ENCODE assay signal across 8 cellular contexts in the genomic region with DNA sequence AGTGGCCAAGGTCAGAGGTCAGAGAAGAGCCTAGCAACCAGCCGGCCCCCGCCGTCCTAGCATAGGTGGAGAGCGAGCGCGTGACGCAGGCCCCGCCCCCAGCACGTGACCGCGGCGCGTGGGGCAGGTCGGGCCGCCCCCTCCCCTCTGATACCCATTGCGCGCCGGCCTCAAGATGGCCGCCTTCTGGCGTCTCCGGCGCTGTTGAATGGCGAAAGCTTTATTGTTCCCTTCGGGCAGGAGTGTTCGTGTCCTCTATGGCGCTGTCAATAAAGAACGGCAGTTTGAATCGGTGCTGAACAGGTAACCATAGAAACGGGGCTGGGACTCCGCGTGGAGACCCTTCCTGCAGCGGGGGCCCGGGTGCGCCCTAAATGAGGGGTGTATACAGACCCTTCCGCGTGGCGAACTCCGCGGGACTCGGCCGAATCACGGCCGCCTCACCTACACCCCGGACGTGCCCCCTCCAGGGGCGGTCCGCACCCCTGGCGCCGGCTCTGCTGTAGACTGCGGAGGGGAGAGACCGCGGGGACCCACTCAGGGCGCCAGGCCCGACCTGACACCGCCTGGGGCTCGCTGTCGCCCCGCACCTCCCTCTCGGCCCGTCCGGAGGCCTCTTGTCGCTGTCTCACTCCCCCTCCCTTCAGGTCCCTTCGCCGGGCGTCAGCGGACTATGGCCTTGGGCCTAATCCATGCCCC. TPM values are rescaled to one million over a fixed set of nuclear protein-coding genes. Genes with fewer than 3 reads are reported as not detected.
A peak's percentile ranks its signal among the peaks of the same experiment; 100 is the strongest.
DNase-seq lines count a peak whose midpoint lies in the region; ATAC-seq and TF ChIP-seq lines count a peak whose summit lies in the region.

Gene ZBTB40, plus strand, starts transcription at position 150 of the 699 bp plus-strand sequence. CDS start 38,098 bp downstream, outside the sequence.

- DNase-seq in NCI-H1930 (lab: John Stamatoyannopoulos, UW) (peak; percentile 90 to 96), T-helper 22 cell (ENCODE audit: low read depth) (peak; percentile 87), astrocyte of the cerebellum (ENCODE audit: low read depth) (peak; percentile 95), hepatic stellate cell (ENCODE audit: low spot score) (peak; percentile 90), vagina (ENCODE audit: extremely low spot score in 2 of 2) (peak in 1 of 2 donors; percentile 96)

- intact Hi-C loops in vagina (cut with DNase I) = no loop called here

- no peaks in the 10 kb centered on the region for H3K36me3 ChIP-seq in rectal smooth muscle tissue (ENCODE audit: control insufficient read depth, insufficient read depth, low read length)
- H3K36me3 ChIP-seq in vagina = no peaks in the 10 kb centered on the region

- peak; percentile 59 for TF ChIP-seq POLR2A in GM18505 (IDR thresholded peaks at IDR 0.05; ENCODE audit: borderline replicate concordance, extremely low read depth, insufficient read depth, insufficient read length)
- TF ChIP-seq POLR2A in vagina (IDR thresholded peaks at IDR 0.05) = no peak

- H3K4me1 ChIP-seq in rectal smooth muscle tissue (ENCODE audit: control insufficient read depth, insufficient read depth, low read length) (peaks cover 6% of the 10 kb centered on the region), vagina (peaks cover 22% of the 10 kb centered on the region)

- in situ Hi-C loops in astrocyte of the cerebellum (cut with HindIII; ENCODE audit: low sequenced_read_pairs) = no loop called here

- no peak for TF ChIP-seq CTCF in astrocyte of the cerebellum (IDR thresholded peaks at IDR 0.05; ENCODE audit: low read depth, low read length, missing control alignments)
- TF ChIP-seq CTCF in vagina (IDR thresholded peaks at IDR 0.05) = no peak

- no peaks in the 10 kb centered on the region for H3K9me3 ChIP-seq in vagina

- H3K9ac ChIP-seq in rectal smooth muscle tissue (ENCODE audit: low read length) = peak within 1 kb of the TSS; percentile 73

- ATAC-seq in GM18505 (IDR thresholded peaks at IDR 0.05; ENCODE audit: unreplicated experiment) (peak; percentile 80), HG02970 (IDR thresholded peaks at IDR 0.05; ENCODE audit: low FRiP score, unreplicated experiment) (peak; percentile 90)

- H3K4me3 ChIP-seq in astrocyte of the cerebellum (ENCODE audit: low read depth, low read length) = peak within 1 kb of the TSS; percentile 92
- peak within 1 kb of the TSS; percentile 94 for H3K4me3 ChIP-seq in rectal smooth muscle tissue (ENCODE audit: low read length)
- peak within 1 kb of the TSS; percentile 93 to 99 for H3K4me3 ChIP-seq in vagina

- H3K27ac ChIP-seq in rectal smooth muscle tissue (ENCODE audit: low read depth, low read length) (peak within 1 kb of the TSS; percentile 89), vagina (peak within 1 kb of the TSS; percentile 94)

- H3K27me3 ChIP-seq in rectal smooth muscle tissue (ENCODE audit: control insufficient read depth, insufficient read depth, low read length) (no peaks in the 10 kb centered on the region), vagina (no peaks in the 10 kb centered on the region)

RNA-seq across cellular contexts. Expression of gene ZBTB40, which starts in this region (rescaled TPM):
- 14.7 TPM for total RNA-seq in vagina
